In the genomic region with DNA sequence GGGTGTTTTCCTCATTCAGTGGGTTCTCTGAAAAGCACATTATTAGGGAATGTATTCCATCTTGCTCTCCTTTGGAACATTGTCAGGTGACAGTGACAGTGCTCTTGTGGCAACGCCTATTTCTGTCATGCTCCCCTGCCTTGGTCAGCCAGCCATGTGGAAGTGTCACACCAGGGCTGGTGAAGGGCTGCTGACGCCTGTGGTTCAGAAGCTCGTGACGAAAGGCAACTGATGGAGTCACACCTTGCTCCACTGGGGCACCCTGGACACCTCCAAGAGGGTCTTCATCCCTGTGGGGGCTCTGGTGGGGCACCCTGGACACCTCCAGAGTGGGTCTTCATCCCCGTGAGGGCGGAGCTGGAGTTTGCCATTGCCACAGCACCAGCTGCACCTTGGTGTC, we compare ENCODE assay signal across 11 cellular contexts.
DNase-seq lines count a peak whose midpoint lies in the region; ATAC-seq and TF ChIP-seq lines count a peak whose summit lies in the region.
"Had no signal": no experiment of that assay in that cellular context is flagged by ENCODE, and none has a peak within 500 bp of the region (broad histone marks: within the 10 kb centered on the region; RNA-seq: fewer than 3 reads in every experiment).

No MANE protein-coding gene starts in this region.

- H3K27me3 ChIP-seq in vagina, result no peaks in the 10 kb centered on the region
- H3K27me3 ChIP-seq: uterus had no signal

- intact Hi-C loops in dendritic cell treated with granulocyte-macrophage colony-stimulating factor and Interleukin-4, amounts not matched to agents 40 ng/mL and 50 ng/mL, for 4 days (cut with micrococcal nuclease), result loop anchor here (1.0 to 5.0 kb wide), 3 partner anchors 74 to 131 kb away; no protein-coding TSS in a partner anchor
- intact Hi-C loops in vagina (cut with DNase I), result no loop called here

- no peaks in the 10 kb centered on the region for H3K36me3 ChIP-seq in vagina
- H3K36me3 ChIP-seq: uterus had no signal

- peak overlapping the region; percentile 54 for H3K4me3 Mint-ChIP-seq in activated naive CD4-positive, alpha-beta T cell treated with anti-CD3 and anti-CD28 coated beads, Interleukin-2, amount 50 U/mL, for 24 hours
- no peak overlapping the region for H3K4me3 Mint-ChIP-seq in dendritic cell treated with granulocyte-macrophage colony-stimulating factor and Interleukin-4, amounts not matched to agents 40 ng/mL and 50 ng/mL, for 4 days

- ATAC-seq in HG03064 (IDR thresholded peaks at IDR 0.05; ENCODE audit: low read depth, unreplicated experiment), result peak; percentile 41

- H3K27me3 Mint-ChIP-seq in activated naive CD4-positive, alpha-beta T cell treated with anti-CD3 and anti-CD28 coated beads, Interleukin-2, amount 50 U/mL, for 24 hours, result no peaks in the 10 kb centered on the region
- H3K27me3 Mint-ChIP-seq in dendritic cell treated with granulocyte-macrophage colony-stimulating factor and Interleukin-4, amounts not matched to agents 40 ng/mL and 50 ng/mL, for 4 days, result no peaks in the 10 kb centered on the region

- H3K9me3 ChIP-seq in vagina, result no peaks in the 10 kb centered on the region
- H3K9me3 ChIP-seq: psoas muscle, uterus had no signal

- H3K4me1 ChIP-seq in vagina, result no peaks in the 10 kb centered on the region
- H3K4me1 ChIP-seq: psoas muscle, uterus had no signal

- TF ChIP-seq POLR2A in vagina (IDR thresholded peaks at IDR 0.05), result no peak

- no peak overlapping the region for H3K4me3 ChIP-seq in vagina
- H3K4me3 ChIP-seq: psoas muscle, uterus had no signal

- peak overlapping the region; percentile 59 for H3K27ac Mint-ChIP-seq in activated naive CD4-positive, alpha-beta T cell treated with anti-CD3 and anti-CD28 coated beads, Interleukin-2, amount 50 U/mL, for 24 hours
- H3K27ac Mint-ChIP-seq in dendritic cell treated with granulocyte-macrophage colony-stimulating factor and Interleukin-4, amounts not matched to agents 40 ng/mL and 50 ng/mL, for 4 days, result peak overlapping the region; percentile 88

- H3K9me3 Mint-ChIP-seq in activated naive CD4-positive, alpha-beta T cell treated with anti-CD3 and anti-CD28 coated beads, Interleukin-2, amount 50 U/mL, for 24 hours, result no peaks in the 10 kb centered on the region
- H3K9me3 Mint-ChIP-seq in dendritic cell treated with granulocyte-macrophage colony-stimulating factor and Interleukin-4, amounts not matched to agents 40 ng/mL and 50 ng/mL, for 4 days, result no peaks in the 10 kb centered on the region

- DNase-seq in activated naive CD4-positive, alpha-beta T cell (lab: John Stamatoyannopoulos, UW), result no peak
- peak; percentile 83 to 94 for DNase-seq in vagina (ENCODE audit: extremely low spot score in 2 of 2)
- no peak for DNase-seq in GM19240 (ENCODE audit: insufficient read length, low spot score)
- no peak for DNase-seq in T1000 (lab: John Stamatoyannopoulos, UW)
- no peak for DNase-seq in NCI-H524 (lab: John Stamatoyannopoulos, UW)
- DNase-seq: psoas muscle, uterus had no signal

- peaks cover 95% of the 10 kb centered on the region for H3K4me1 Mint-ChIP-seq in activated naive CD4-positive, alpha-beta T cell treated with anti-CD3 and anti-CD28 coated beads, Interleukin-2, amount 50 U/mL, for 24 hours
- peaks cover 88% of the 10 kb centered on the region for H3K4me1 Mint-ChIP-seq in dendritic cell treated with granulocyte-macrophage colony-stimulating factor and Interleukin-4, amounts not matched to agents 40 ng/mL and 50 ng/mL, for 4 days (ENCODE audit: low read depth)

- TF ChIP-seq CTCF in vagina (IDR thresholded peaks at IDR 0.05), result no peak

- no peak overlapping the region for H3K27ac ChIP-seq in vagina
- H3K27ac ChIP-seq: epithelial cell of prostate, psoas muscle, uterus had no signal

- peaks cover 22% of the 10 kb centered on the region for H3K36me3 Mint-ChIP-seq in activated naive CD4-positive, alpha-beta T cell treated with anti-CD3 and anti-CD28 coated beads, Interleukin-2, amount 50 U/mL, for 24 hours
- peaks cover 66% of the 10 kb centered on the region for H3K36me3 Mint-ChIP-seq in dendritic cell treated with granulocyte-macrophage colony-stimulating factor and Interleukin-4, amounts not matched to agents 40 ng/mL and 50 ng/mL, for 4 days (ENCODE audit: low read depth)

Comparison
In these comparisons a context has a peak if more than half of its experiments do, and no peak if none do; other contexts are left out.
1. DNase-seq: peak in vagina (2 of 2); none in activated naive CD4-positive, alpha-beta T cell (0 of 4), GM19240 (single experiment), T1000 (single experiment) and NCI-H524 (0 of 2).